9 cellular contexts compared by ENCODE assay signal in genomic region chr2:212892193-212892592, GRCh38.
A peak's percentile ranks its signal among the peaks of the same experiment; 100 is the strongest.
DNase-seq lines count a peak whose midpoint lies in the region; ATAC-seq and TF ChIP-seq lines count a peak whose summit lies in the region.
"Had no signal": no experiment of that assay in that cellular context is flagged by ENCODE, and none has a peak within 500 bp of the region (broad histone marks: within the 10 kb centered on the region; RNA-seq: fewer than 3 reads in every experiment).

No MANE protein-coding gene starts in this region.

- no peak overlapping the region for H3K23ac ChIP-seq in H9 (ENCODE audit: insufficient read length, low read depth, low read length)

- H3K4me1 Mint-ChIP-seq in H9 = peaks cover 0 to 10% of the 10 kb centered on the region in 2 experiments; a peak in 2 of 4 replicates

- no peak overlapping the region for H2BK15ac ChIP-seq in H9 (ENCODE audit: low read depth, low read length)

- no peak overlapping the region for H2BK12ac ChIP-seq in H9 (ENCODE audit: insufficient read length, low read depth, low read length)

- no peak overlapping the region for H3K56ac ChIP-seq in H9 (ENCODE audit: insufficient read length, low read depth, low read length)

- H3K36me3 ChIP-seq in SJCRH30 (no peaks in the 10 kb centered on the region), iPS DF 6.9 (ENCODE audit: control insufficient read depth, insufficient read depth, low read length) (no peaks in the 10 kb centered on the region)
- H3K36me3 ChIP-seq: SJSA1 had no signal

- H3K4me1 ChIP-seq in H9 (ENCODE audit: insufficient read depth, low read length) (no peaks in the 10 kb centered on the region), SJCRH30 (peaks cover 6% of the 10 kb centered on the region; the same call in 1 of the 2 replicates), iPS DF 6.9 (ENCODE audit: control insufficient read depth, insufficient read depth, low read length) (no peaks in the 10 kb centered on the region)
- H3K4me1 ChIP-seq: SJSA1 had no signal

- H3K36me3 Mint-ChIP-seq in H9 (ENCODE audit: insufficient read depth in 1 of 3, low read depth in 3 of 3) = no peaks in the 10 kb centered on the region

- H2AFZ ChIP-seq in H9 (ENCODE audit: low read length) = no peak overlapping the region

- no peaks in the 10 kb centered on the region for H3K27me3 Mint-ChIP-seq in H9 (ENCODE audit: low read depth)

- no CpG with 5 or more reads among the region's 3 CpGs for WGBS in H9 (ENCODE audit: extremely low coverage, insufficient read length, low lambda C conversion rate)
- WGBS in iPS DF 6.9 (ENCODE audit: insufficient coverage, insufficient read length) = no CpG with 5 or more reads among the region's 3 CpGs

- H3K27ac ChIP-seq in H9 (ENCODE audit: insufficient read length, low read depth, low read length) (no peak overlapping the region), SJCRH30 (no peak overlapping the region), iPS DF 6.9 (ENCODE audit: low read length) (no peak overlapping the region)
- H3K27ac ChIP-seq: SJSA1 had no signal

- H2BK20ac ChIP-seq in H9 (ENCODE audit: low read depth, low read length, poor library complexity, severe bottlenecking) = no peak overlapping the region

- H3K9me3 ChIP-seq in H9 (ENCODE audit: control insufficient read depth, low read depth, low read length) (no peaks in the 10 kb centered on the region), SJCRH30 (replicated peaks) (no peaks in the 10 kb centered on the region), iPS DF 6.9 (ENCODE audit: control insufficient read depth, insufficient read depth, low read length) (no peaks in the 10 kb centered on the region)
- H3K9me3 ChIP-seq: SJSA1 had no signal

- H3K27ac Mint-ChIP-seq in H9 = no peak overlapping the region; a peak in 1 of 7 replicates

- H3K4ac ChIP-seq in H9 (ENCODE audit: low read depth, low read length) = no peak overlapping the region

- no peak overlapping the region for H4K8ac ChIP-seq in H9 (replicated peaks; ENCODE audit: insufficient read length, low read depth, low read length)

- no peak overlapping the region for H3T11ph ChIP-seq in H9 (ENCODE audit: low read length)

- no peak overlapping the region for H2BK5ac ChIP-seq in H9 (ENCODE audit: insufficient read length, low read length)

- H4K91ac ChIP-seq in H9 (ENCODE audit: insufficient read length, low read depth, low read length) = no peak overlapping the region

- no peaks in the 10 kb centered on the region for H3K23me2 ChIP-seq in H9 (ENCODE audit: insufficient read length, low read depth, low read length, poor library complexity, severe bottlenecking)

- ATAC-seq in GM18868 (IDR thresholded peaks at IDR 0.05; ENCODE audit: unreplicated experiment) (no peak), HG03521 (IDR thresholded peaks at IDR 0.05; ENCODE audit: unreplicated experiment) (no peak)

- no peaks in the 10 kb centered on the region for H3K79me1 ChIP-seq in H9 (ENCODE audit: insufficient read depth, low read depth, low read length, poor library complexity, severe bottlenecking)

- H3K14ac ChIP-seq in H9 (ENCODE audit: insufficient read depth, low read length) = no peak overlapping the region

- no peak overlapping the region for H3K9ac ChIP-seq in H9 (ENCODE audit: extremely low read depth, insufficient read length, low read length)

- H2AK5ac ChIP-seq in H9 (ENCODE audit: insufficient read length, low read length) = no peak overlapping the region

- no peaks in the 10 kb centered on the region for H3K79me2 ChIP-seq in H9 (ENCODE audit: insufficient read depth, low read length)

- H3K9me3 Mint-ChIP-seq in H9 = no peaks in the 10 kb centered on the region

- TF ChIP-seq CTCF in AG09319 (IDR thresholded peaks at IDR 0.05; ENCODE audit: low read depth, low read length) (peak; percentile 37), H9 (conservative IDR thresholded peaks at IDR 0.05) (peak; percentile 56)

- no peak overlapping the region for H4K5ac ChIP-seq in H9 (ENCODE audit: insufficient read length, low read depth, low read length)

- no peaks in the 10 kb centered on the region for H4K20me1 ChIP-seq in H9 (ENCODE audit: control insufficient read depth, insufficient read depth, insufficient read length)

- no peak overlapping the region for H3K4me2 ChIP-seq in H9 (ENCODE audit: insufficient read depth, insufficient read length, low read length)

- no peak overlapping the region for H3K4me3 Mint-ChIP-seq in H9

- H3K4me3 ChIP-seq in SJCRH30 (no peak overlapping the region), iPS DF 6.9 (ENCODE audit: low read length) (no peak overlapping the region)
- H3K4me3 ChIP-seq: SJSA1 had no signal

- H3K18ac ChIP-seq in H9 (ENCODE audit: insufficient read length, low read depth, low read length) = no peak overlapping the region

- no peaks in the 10 kb centered on the region for H3K27me3 ChIP-seq in H9 (ENCODE audit: insufficient read depth, low read length)
- no peaks in the 10 kb centered on the region for H3K27me3 ChIP-seq in SJCRH30
- no peaks in the 10 kb centered on the region for H3K27me3 ChIP-seq in iPS DF 6.9 (ENCODE audit: control insufficient read depth, insufficient read depth, low read length)

- no peak overlapping the region for H2BK120ac ChIP-seq in H9 (ENCODE audit: low read depth, low read length, poor library complexity, severe bottlenecking)

- DNase-seq in AG09319 (ENCODE audit: extremely low read depth, low read depth) (no peak), H9 (no peak), SJCRH30 (peak; percentile 7 to 54), iPS DF 6.9 (ENCODE audit: low read depth, low spot score) (peak; percentile 2), GM19238 (ENCODE audit: insufficient read length, low spot score) (no peak), NCI-H2171 treated with DMSO at 0.1 percent for 48 hours (lab: John Stamatoyannopoulos, UW) (no peak)

Comparison
In these comparisons a context has a peak if more than half of its experiments do, and no peak if none do; other contexts are left out.
1. DNase-seq: peak in SJCRH30 (2 of 2) and iPS DF 6.9 (single experiment); none in AG09319 (single experiment), H9 (single experiment), GM19238 (single experiment) and NCI-H2171 treated with DMSO at 0.1 percent for 48 hours (single experiment).